Comparison of ENCODE assay signal across 19 cellular contexts in the genomic region with DNA sequence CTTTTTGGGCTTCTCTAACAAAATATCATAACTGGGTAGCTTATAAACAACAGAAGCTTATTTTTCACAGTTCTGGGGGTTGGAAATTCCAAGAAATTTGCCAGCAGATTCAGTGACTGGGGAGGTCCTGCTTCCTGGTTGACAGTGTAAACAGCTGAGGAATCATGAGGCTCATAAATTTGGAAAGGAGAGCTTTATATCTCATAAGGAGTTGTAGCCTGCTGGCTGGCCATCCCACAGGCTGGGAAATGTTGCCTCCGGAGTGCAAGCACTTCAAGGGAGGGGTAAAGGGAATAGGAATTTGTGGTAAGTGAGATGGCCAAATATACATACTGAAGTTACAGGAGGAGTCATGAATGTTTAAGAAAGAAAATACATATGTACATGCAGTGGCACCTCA.
DNase-seq lines count a peak whose midpoint lies in the region; ATAC-seq and TF ChIP-seq lines count a peak whose summit lies in the region.
"Had no signal": no experiment of that assay in that cellular context is flagged by ENCODE, and none has a peak within 500 bp of the region (broad histone marks: within the 10 kb centered on the region; RNA-seq: fewer than 3 reads in every experiment).

No MANE protein-coding gene starts in this region.

- H3F3A ChIP-seq in GM23248 (ENCODE audit: insufficient read depth): no peaks in the 10 kb centered on the region
- H3F3A ChIP-seq in PC-3 (ENCODE audit: low read length, unreplicated experiment): no peaks in the 10 kb centered on the region

- WGBS in GM23248 (ENCODE audit: low coverage in 1 of 2, low lambda C conversion rate in 2 of 2, missing lambda C conversion rate in 2 of 2), 2 experiments: 14 to 19% methylated on average over 1 of the region's 1 CpG

- H3K9ac ChIP-seq in GM23248: no peak overlapping the region
- peak overlapping the region; percentile 32; the same call in 1 of the 2 replicates for H3K9ac ChIP-seq in PC-3 (ENCODE audit: low read length)

- H3K79me2 ChIP-seq in GM23248 (ENCODE audit: insufficient read depth): no peaks in the 10 kb centered on the region
- no peaks in the 10 kb centered on the region for H3K79me2 ChIP-seq in PC-3 (ENCODE audit: low read length)

- BruUV-seq in PC-3 (replicated peaks; lab: Mats Ljungman, UMichigan): no TSS peak

- CTCF ChIA-PET in PC-3 (lab: Charles Lee): no interaction called here

- H3K9me2 ChIP-seq in GM23248 (ENCODE audit: insufficient read depth): no peaks in the 10 kb centered on the region
- no peaks in the 10 kb centered on the region for H3K9me2 ChIP-seq in PC-3 (replicated peaks; ENCODE audit: low read length)

- H3K27me3 ChIP-seq in GM23248 (replicated peaks; ENCODE audit: insufficient read depth): no peaks in the 10 kb centered on the region
- H3K27me3 ChIP-seq in PC-3 (ENCODE audit: low read length): no peaks in the 10 kb centered on the region
- H3K27me3 ChIP-seq: Peyer's patch had no signal

- peak overlapping the region; percentile 38; the same call in 1 of the 2 replicates for H2AFZ ChIP-seq in GM23248
- no peak overlapping the region for H2AFZ ChIP-seq in PC-3 (ENCODE audit: low read length)

- intact Hi-C loops in PC-3 (cut with micrococcal nuclease): loop anchor here (5.0 kb wide), 1 partner anchor 179 kb away; no protein-coding TSS in a partner anchor
- intact Hi-C loops in sciatic nerve (cut with DNase I): no loop called here

- H4K20me1 ChIP-seq in GM23248 (ENCODE audit: insufficient read depth): no peaks in the 10 kb centered on the region
- no peaks in the 10 kb centered on the region for H4K20me1 ChIP-seq in PC-3 (ENCODE audit: low read length)

- DNase-seq in GM23248: no peak
- peak; percentile 39 for DNase-seq in PC-3
- peak; percentile 21 for DNase-seq in foreskin melanocyte
- DNase-seq in sciatic nerve (ENCODE audit: low spot score): no peak
- no peak for DNase-seq in DMS79 treated with DMSO at 0.1 percent for 48 hours (lab: John Stamatoyannopoulos, UW)
- no peak for DNase-seq in NCI-H526 treated with DMSO at 0.1 percent for 48 hours (lab: John Stamatoyannopoulos, UW)
- no peak for DNase-seq in SK-N-DZ (ENCODE audit: low spot score)
- DNase-seq: Caco-2; CD4-positive, CD25-positive, alpha-beta regulatory T cell; DMS153; GDM1; H9; KG1; NCI-H1105 treated with DMSO at 0.1 percent for 48 hours; NCI-H2029 treated with DMSO at 0.1 percent for 48 hours; NCI-H510A treated with DMSO at 0.1 percent for 48 hours; NCI-H774; Peyer's patch had no signal

- H3K27ac ChIP-seq in GM23248: no peak overlapping the region
- peak overlapping the region; percentile 79 for H3K27ac ChIP-seq in PC-3 (ENCODE audit: low read length)
- H3K27ac ChIP-seq: Peyer's patch had no signal

- H3K4me1 ChIP-seq in GM23248 (ENCODE audit: insufficient read depth) (peaks cover 11% of the 10 kb centered on the region; the same call in 1 of the 2 replicates), PC-3 (ENCODE audit: insufficient read depth, low read length) (peaks cover 13% of the 10 kb centered on the region)
- H3K4me1 ChIP-seq: Caco-2, Peyer's patch had no signal

- POLR2A ChIA-PET in PC-3 (lab: Charles Lee; ENCODE audit: unreplicated experiment): interaction anchor here (0.6 kb wide), 1 partner anchor 84 kb away, joined by 3 read pairs; no protein-coding TSS in a partner anchor

- ATAC-seq in PC-3 (peak; percentile 90), sciatic nerve (peak; percentile 39), GM19463 (IDR thresholded peaks at IDR 0.05; ENCODE audit: unreplicated experiment) (no peak)

- no peak for TF ChIP-seq CTCF in PC-3 (conservative IDR thresholded peaks at IDR 0.05; ENCODE audit: low read depth, low read length)

- no peak overlapping the region for H3K4me3 ChIP-seq in GM23248
- H3K4me3 ChIP-seq in PC-3 (ENCODE audit: low read length): no peak overlapping the region
- H3K4me3 ChIP-seq: Peyer's patch had no signal

- H3K4me2 ChIP-seq in GM23248 (ENCODE audit: unreplicated experiment) (no peak overlapping the region), PC-3 (ENCODE audit: low read length) (no peak overlapping the region)

- H3K36me3 ChIP-seq in GM23248 (ENCODE audit: low read depth) (no peaks in the 10 kb centered on the region), PC-3 (ENCODE audit: low read depth, low read length) (no peaks in the 10 kb centered on the region)
- H3K36me3 ChIP-seq: Peyer's patch had no signal

- in situ Hi-C loops in GM23248 (cut with MboI): no loop called here

- no peaks in the 10 kb centered on the region for H3K9me3 ChIP-seq in GM23248 (ENCODE audit: low read depth)
- no peaks in the 10 kb centered on the region for H3K9me3 ChIP-seq in PC-3 (ENCODE audit: low read length)
- H3K9me3 ChIP-seq: Caco-2, Peyer's patch had no signal

Comparison
In these comparisons a context has a peak if more than half of its experiments do, and no peak if none do; other contexts are left out.
1. DNase-seq: peak in PC-3 (single experiment) and foreskin melanocyte (single experiment); none in GM23248 (single experiment), sciatic nerve (single experiment), DMS79 treated with DMSO at 0.1 percent for 48 hours (single experiment), NCI-H526 treated with DMSO at 0.1 percent for 48 hours (single experiment) and SK-N-DZ (single experiment).